Comparison of ENCODE assay signal across 16 cellular contexts in genomic region chr2:47708801-47709499, GRCh38.
DNase-seq lines count a peak whose midpoint lies in the region; ATAC-seq, FAIRE-seq and TF ChIP-seq lines count a peak whose summit lies in the region.
"Had no signal": no experiment of that assay in that cellular context is flagged by ENCODE, and none has a peak within 500 bp of the region (broad histone marks: within the 10 kb centered on the region; RNA-seq: fewer than 3 reads in every experiment).

No MANE protein-coding gene starts in this region.

- intact Hi-C loops in ovary (cut with DNase I) = no loop called here

- TF ChIP-seq CTCF in OCI-LY3 (IDR thresholded peaks at IDR 0.05; ENCODE audit: low read depth, low read length) (no peak), ovary (IDR thresholded peaks at IDR 0.05) (no peak), RWPE1 (conservative IDR thresholded peaks at IDR 0.05; ENCODE audit: low read depth) (no peak)

- WGBS in ovary, 3 donors = 92 to 94% (median 93%) methylated on average over 4 of the region's 4 CpGs

- no peak overlapping the region for H3K4me3 Mint-ChIP-seq in activated CD4-positive, alpha-beta T cell treated with anti-CD3 and anti-CD28 coated beads, Interleukin-2, amount 10 ng/mL, durations not matched to agents 7 days and 5 days
- H3K4me3 Mint-ChIP-seq: activated CD8-positive, alpha-beta memory T cell treated with anti-CD3 and anti-CD28 coated beads, Interleukin-2, amount 10 ng/mL, durations not matched to agents 7 days and 5 days; dendritic cell treated with granulocyte-macrophage colony-stimulating factor and Interleukin-4, amounts not matched to agents 40 ng/mL and 50 ng/mL, for 4 days; stimulated activated naive CD8-positive, alpha-beta T cell treated with anti-CD3 and anti-CD28 coated beads, Interleukin-15, Interleukin-2, amounts not matched to agents 100 ng/mL and 50 ng/mL, for 24 hours had no signal

- 0 out of 2 replicates have a peak overlapping the region, but pooled peaks have one; percentile 2 for H3K9ac ChIP-seq in OCI-LY3 (ENCODE audit: low read length)

- peak overlapping the region; percentile 42 for H3K4me2 ChIP-seq in OCI-LY3 (ENCODE audit: low read length)

- H3K4me1 Mint-ChIP-seq in activated CD4-positive, alpha-beta T cell treated with anti-CD3 and anti-CD28 coated beads, Interleukin-2, amount 10 ng/mL, durations not matched to agents 7 days and 5 days = no peaks in the 10 kb centered on the region
- H3K4me1 Mint-ChIP-seq: activated CD8-positive, alpha-beta memory T cell treated with anti-CD3 and anti-CD28 coated beads, Interleukin-2, amount 10 ng/mL, durations not matched to agents 7 days and 5 days had no signal

- H3K4me1 ChIP-seq in OCI-LY3 (ENCODE audit: low read length) (peaks cover 23% of the 10 kb centered on the region), ovary (ENCODE audit: insufficient read depth) (no peaks in the 10 kb centered on the region)

- H3K36me3 ChIP-seq in OCI-LY3 (replicated peaks; ENCODE audit: low read depth, low read length) (no peaks in the 10 kb centered on the region), ovary (no peaks in the 10 kb centered on the region)

- TF ChIP-seq POLR2A in ovary (IDR thresholded peaks at IDR 0.05) = no peak

- POLR2A ChIA-PET in RWPE1 (lab: Yijun Ruan, JAX; ENCODE audit: low non-redundant PET) = no interaction called here
- POLR2A ChIA-PET in activated CD4-positive, alpha-beta T cell treated with anti-CD3 and anti-CD28 coated beads, Interleukin-2, amount 10 ng/mL, durations not matched to agents 7 days and 5 days (lab: Charles Lee) = no interaction called here

- TF ChIP-seq EP300 in ovary (IDR thresholded peaks at IDR 0.05) = no peak

- peak; percentile 83 for ATAC-seq in GM21381 (IDR thresholded peaks at IDR 0.05; ENCODE audit: unreplicated experiment)
- ATAC-seq in HG02973 (IDR thresholded peaks at IDR 0.05; ENCODE audit: unreplicated experiment) = peak; percentile 77
- ATAC-seq: activated CD8-positive, alpha-beta memory T cell treated with anti-CD3 and anti-CD28 coated beads, Interleukin-2, amount 10 ng/mL, durations not matched to agents 7 days and 5 days; mucosa of descending colon had no signal

- no peaks in the 10 kb centered on the region for H3K9me3 ChIP-seq in OCI-LY3 (ENCODE audit: insufficient read depth, low read length)
- no peaks in the 10 kb centered on the region for H3K9me3 ChIP-seq in ovary
- H3K9me3 ChIP-seq: mucosa of descending colon had no signal

- CTCF ChIA-PET in RWPE1 (lab: Yijun Ruan, JAX) = interaction anchor here (0.8 kb wide), 1 partner anchor 59 kb away, joined by 5 read pairs; no protein-coding TSS in a partner anchor
- CTCF ChIA-PET in activated CD4-positive, alpha-beta T cell treated with anti-CD3 and anti-CD28 coated beads, Interleukin-2, amount 10 ng/mL, durations not matched to agents 7 days and 5 days (lab: Charles Lee) = no interaction called here

- FAIRE-seq in GM18507 (lab: Jason Lieb, UNC) = peak; percentile 68
- FAIRE-seq: TTC549 had no signal

- no peaks in the 10 kb centered on the region for H3K27me3 ChIP-seq in OCI-LY3 (ENCODE audit: low read depth, low read length)
- no peaks in the 10 kb centered on the region for H3K27me3 ChIP-seq in ovary
- H3K27me3 ChIP-seq: BLaER1 treated with 17β-estradiol and CSF1 and Interleukin-3, amounts not matched to agents 10 nM and 100 nM had no signal

- no peaks in the 10 kb centered on the region for H3K79me2 ChIP-seq in OCI-LY3 (ENCODE audit: low read length)

- no peak overlapping the region for H3K27ac Mint-ChIP-seq in activated CD4-positive, alpha-beta T cell treated with anti-CD3 and anti-CD28 coated beads, Interleukin-2, amount 10 ng/mL, durations not matched to agents 7 days and 5 days
- H3K27ac Mint-ChIP-seq: activated CD8-positive, alpha-beta memory T cell treated with anti-CD3 and anti-CD28 coated beads, Interleukin-2, amount 10 ng/mL, durations not matched to agents 7 days and 5 days; dendritic cell treated with granulocyte-macrophage colony-stimulating factor and Interleukin-4, amounts not matched to agents 40 ng/mL and 50 ng/mL, for 4 days; stimulated activated naive CD8-positive, alpha-beta T cell treated with anti-CD3 and anti-CD28 coated beads, Interleukin-15, Interleukin-2, amounts not matched to agents 100 ng/mL and 50 ng/mL, for 24 hours had no signal

- H2AFZ ChIP-seq in OCI-LY3 (ENCODE audit: low read depth, low read length) = peak overlapping the region; percentile 51; the same call in 1 of the 2 replicates

- no peaks in the 10 kb centered on the region for H3K27me3 Mint-ChIP-seq in activated CD4-positive, alpha-beta T cell treated with anti-CD3 and anti-CD28 coated beads, Interleukin-2, amount 10 ng/mL, durations not matched to agents 7 days and 5 days
- H3K27me3 Mint-ChIP-seq: activated CD8-positive, alpha-beta memory T cell treated with anti-CD3 and anti-CD28 coated beads, Interleukin-2, amount 10 ng/mL, durations not matched to agents 7 days and 5 days; dendritic cell treated with granulocyte-macrophage colony-stimulating factor and Interleukin-4, amounts not matched to agents 40 ng/mL and 50 ng/mL, for 4 days; stimulated activated naive CD8-positive, alpha-beta T cell treated with anti-CD3 and anti-CD28 coated beads, Interleukin-15, Interleukin-2, amounts not matched to agents 100 ng/mL and 50 ng/mL, for 24 hours had no signal

- H3K4me3 ChIP-seq in OCI-LY3 (ENCODE audit: low read length) (peak overlapping the region; percentile 14; the same call in 1 of the 2 replicates), ovary (no peak overlapping the region)
- H3K4me3 ChIP-seq: BLaER1 treated with 17β-estradiol and CSF1 and Interleukin-3, amounts not matched to agents 10 nM and 100 nM; mucosa of descending colon had no signal

- H3K27ac ChIP-seq in OCI-LY3 (ENCODE audit: low read length) (peak overlapping the region; percentile 51), ovary (no peak overlapping the region), RWPE1 (no peak overlapping the region)

- no peak for DNase-seq in GM18507 (ENCODE audit: extremely low spot score, insufficient read length, low read depth)
- no peak for DNase-seq in middle frontal gyrus (ENCODE audit: extremely low spot score, low spot score)
- no peak for DNase-seq in ovary
- no peak for DNase-seq in RWPE1 (ENCODE audit: low spot score)
- no peak for DNase-seq in activated CD4-positive, alpha-beta T cell treated with anti-CD3 and anti-CD28 coated beads, Interleukin-2, amount 10 ng/mL, durations not matched to agents 7 days and 5 days
- DNase-seq: activated CD8-positive, alpha-beta memory T cell treated with anti-CD3 and anti-CD28 coated beads, Interleukin-2, amount 10 ng/mL, durations not matched to agents 7 days and 5 days; mucosa of descending colon; NCI-H1048; stimulated activated CD4-positive, alpha-beta T cell treated with anti-CD3 and anti-CD28 coated beads, Interleukin-2, amount 100 ng/mL, for 48 hours had no signal

- no peaks in the 10 kb centered on the region for H3K9me3 Mint-ChIP-seq in activated CD4-positive, alpha-beta T cell treated with anti-CD3 and anti-CD28 coated beads, Interleukin-2, amount 10 ng/mL, durations not matched to agents 7 days and 5 days
- H3K9me3 Mint-ChIP-seq: dendritic cell treated with granulocyte-macrophage colony-stimulating factor and Interleukin-4, amounts not matched to agents 40 ng/mL and 50 ng/mL, for 4 days; stimulated activated naive CD8-positive, alpha-beta T cell treated with anti-CD3 and anti-CD28 coated beads, Interleukin-15, Interleukin-2, amounts not matched to agents 100 ng/mL and 50 ng/mL, for 24 hours had no signal

- no peaks in the 10 kb centered on the region for H4K20me1 ChIP-seq in OCI-LY3 (ENCODE audit: insufficient read depth, low read length)
- H4K20me1 ChIP-seq: BLaER1 treated with 17β-estradiol and CSF1 and Interleukin-3, amounts not matched to agents 10 nM and 100 nM had no signal

- no peaks in the 10 kb centered on the region for H3K36me3 Mint-ChIP-seq in activated CD4-positive, alpha-beta T cell treated with anti-CD3 and anti-CD28 coated beads, Interleukin-2, amount 10 ng/mL, durations not matched to agents 7 days and 5 days (ENCODE audit: low read depth)
- H3K36me3 Mint-ChIP-seq: activated CD8-positive, alpha-beta memory T cell treated with anti-CD3 and anti-CD28 coated beads, Interleukin-2, amount 10 ng/mL, durations not matched to agents 7 days and 5 days had no signal
